Comparison of ENCODE assay signal across 1 cellular context in genomic region chr14:71116206-71117122, GRCh38.
TF ChIP-seq lines count a peak whose summit lies in the region.

No MANE protein-coding gene starts in this region.

TF ChIP-seq in HepG2, 621 proteins besides CTCF, POLR2A, EP300 and RAD21 (continued from another document):
- TF ChIP-seq ZNF180 (CRISPR knock-in tag; IDR thresholded peaks at IDR 0.05; ENCODE audit: borderline replicate concordance, low read depth) (no peak), FOXP1 (IDR thresholded peaks at IDR 0.05) (no peak), FOXP1 (CRISPR knock-in tag; IDR thresholded peaks at IDR 0.05) (peak; percentile 32; the same call in 1 of the 2 replicates), BHLHE40 (IDR thresholded peaks at IDR 0.05; ENCODE audit: low read length) (no peak), ZFP62 (CRISPR knock-in tag; IDR thresholded peaks at IDR 0.05) (no peak), ZBTB10 (CRISPR knock-in tag; IDR thresholded peaks at IDR 0.05; ENCODE audit: borderline replicate concordance) (peak; percentile 58; the same call in 1 of the 2 replicates), ZNF670 (CRISPR knock-in tag; IDR thresholded peaks at IDR 0.05; ENCODE audit: borderline replicate concordance) (no peak), ZNF503 (CRISPR knock-in tag; IDR thresholded peaks at IDR 0.05) (peak; percentile 54; the same call in 1 of the 2 replicates), ZNF335 (CRISPR knock-in tag; IDR thresholded peaks at IDR 0.05) (no peak), CENPT (CRISPR knock-in tag; IDR thresholded peaks at IDR 0.05; ENCODE audit: low read depth) (no peak), ARNTL (CRISPR knock-in tag; IDR thresholded peaks at IDR 0.05) (no peak), HOXA7 (CRISPR knock-in tag; IDR thresholded peaks at IDR 0.05) (no peak), ZNF24 (IDR thresholded peaks at IDR 0.05) (no peak), NBN (conservative IDR thresholded peaks at IDR 0.05) (no peak), PRDM10 (CRISPR knock-in tag; IDR thresholded peaks at IDR 0.05; ENCODE audit: low read depth) (no peak), SOX6 (IDR thresholded peaks at IDR 0.05) (no peak), SOX6 (CRISPR knock-in tag; IDR thresholded peaks at IDR 0.05) (peak; percentile 53), MAFF (IDR thresholded peaks at IDR 0.05; ENCODE audit: low read depth, low read length) (no peak), MIER2 (CRISPR knock-in tag; IDR thresholded peaks at IDR 0.05) (no peak)
